ENCODE assay signal across 23 cellular contexts in genomic region chr7:139054101-139054500, GRCh38. TPM values are rescaled to one million over a fixed set of nuclear protein-coding genes. Genes with fewer than 3 reads are reported as not detected.
DNase-seq lines count a peak whose midpoint lies in the region; ATAC-seq and TF ChIP-seq lines count a peak whose summit lies in the region.
"Had no signal": no experiment of that assay in that cellular context is flagged by ENCODE, and none has a peak within 500 bp of the region (broad histone marks: within the 10 kb centered on the region; RNA-seq: fewer than 3 reads in every experiment).

No MANE protein-coding gene starts in this region.

- peaks cover 14% of the 10 kb centered on the region for H3K4me1 Mint-ChIP-seq in T-helper 17 cell

- H3K27ac ChIP-seq in foreskin keratinocyte, result no peak overlapping the region
- H3K27ac ChIP-seq in RWPE1, result no peak overlapping the region
- H3K27ac ChIP-seq: C4-2B, SJSA1 had no signal

- no peaks in the 10 kb centered on the region for H3K27me3 ChIP-seq in BE2C
- H3K27me3 ChIP-seq in foreskin keratinocyte, result no peaks in the 10 kb centered on the region
- H3K27me3 ChIP-seq: SJSA1 had no signal

- TF ChIP-seq CTCF in BE2C (IDR thresholded peaks at IDR 0.05; ENCODE audit: low read depth, low read length) (no peak), foreskin keratinocyte (conservative IDR thresholded peaks at IDR 0.05) (no peak), RWPE1 (conservative IDR thresholded peaks at IDR 0.05; ENCODE audit: low read depth) (no peak)

- CTCF ChIA-PET in RWPE1 (lab: Yijun Ruan, JAX), result interaction anchor here (0.5 to 0.8 kb wide), 2 partner anchors 19 to 21 kb away, joined by 3 to 4 read pairs; no protein-coding TSS in a partner anchor

- peak overlapping the region; percentile 82 for H3K27ac Mint-ChIP-seq in T-helper 17 cell
- H3K27ac Mint-ChIP-seq: activated CD8-positive, alpha-beta memory T cell treated with anti-CD3 and anti-CD28 coated beads, Interleukin-2, amount 10 ng/mL, durations not matched to agents 7 days and 5 days; type B pancreatic cell had no signal

- DNase-seq in BE2C (peak; percentile 62), D341Med (ENCODE audit: low spot score) (peak; percentile 71), T-helper 17 cell (no peak), foreskin keratinocyte (peak in 1 of 2 donors; percentile 51), RWPE1 (ENCODE audit: low spot score) (no peak), KBM-7 (no peak), iPS-NIHi7 (ENCODE audit: extremely low spot score) (no peak)
- DNase-seq: activated CD8-positive, alpha-beta memory T cell treated with anti-CD3 and anti-CD28 coated beads, Interleukin-2, amount 10 ng/mL, durations not matched to agents 7 days and 5 days; activated naive CD8-positive, alpha-beta T cell treated with anti-CD3 and anti-CD28 coated beads, Interleukin-2, amount 10 ng/mL, durations not matched to agents 7 days and 5 days; central memory CD4-positive, alpha-beta T cell; effector CD8-positive, alpha-beta T cell; hypothalamus; left colon; MM.1S; NCI-H2029; NCI-H510A; stimulated activated naive CD4-positive, alpha-beta T cell treated with Interleukin-2 at 50 U/mL for 16 hours had no signal

- peaks cover 14% of the 10 kb centered on the region for H3K36me3 ChIP-seq in BE2C

- H3K4me1 ChIP-seq in BE2C (peaks cover 9% of the 10 kb centered on the region), foreskin keratinocyte (no peaks in the 10 kb centered on the region)
- H3K4me1 ChIP-seq: SJSA1 had no signal

- POLR2A ChIA-PET in RWPE1 (lab: Yijun Ruan, JAX; ENCODE audit: low non-redundant PET), result no interaction called here

- no peak for ATAC-seq in T-helper 17 cell
- peak; percentile 84 for ATAC-seq in foreskin keratinocyte
- ATAC-seq in HG03196 (IDR thresholded peaks at IDR 0.05; ENCODE audit: unreplicated experiment), result no peak
- ATAC-seq: activated CD8-positive, alpha-beta memory T cell treated with anti-CD3 and anti-CD28 coated beads, Interleukin-2, amount 10 ng/mL, durations not matched to agents 7 days and 5 days; left colon had no signal

- peaks cover 6% of the 10 kb centered on the region for H3K36me3 Mint-ChIP-seq in T-helper 17 cell (ENCODE audit: low read depth)
- H3K36me3 Mint-ChIP-seq: type B pancreatic cell had no signal

- no peak overlapping the region for H3K4me3 Mint-ChIP-seq in T-helper 17 cell
- H3K4me3 Mint-ChIP-seq: activated CD8-positive, alpha-beta memory T cell treated with anti-CD3 and anti-CD28 coated beads, Interleukin-2, amount 10 ng/mL, durations not matched to agents 7 days and 5 days; activated naive CD8-positive, alpha-beta T cell treated with anti-CD3 and anti-CD28 coated beads, Interleukin-2, amount 10 ng/mL, durations not matched to agents 7 days and 5 days; type B pancreatic cell had no signal

- H3K9me3 ChIP-seq in BE2C (no peaks in the 10 kb centered on the region), T-helper 17 cell (ENCODE audit: control insufficient read depth, low read length, poor library complexity, severe bottlenecking) (no peaks in the 10 kb centered on the region)
- H3K9me3 ChIP-seq: SJSA1 had no signal

- in situ Hi-C loops in KBM-7 (cut with MboI; ENCODE audit: low pct_unique_long_range_greater_than_20kb, low sequenced_read_pairs), result no loop called here

- no peaks in the 10 kb centered on the region for H3K27me3 Mint-ChIP-seq in T-helper 17 cell
- H3K27me3 Mint-ChIP-seq: activated CD8-positive, alpha-beta memory T cell treated with anti-CD3 and anti-CD28 coated beads, Interleukin-2, amount 10 ng/mL, durations not matched to agents 7 days and 5 days; activated naive CD8-positive, alpha-beta T cell treated with anti-CD3 and anti-CD28 coated beads, Interleukin-2, amount 10 ng/mL, durations not matched to agents 7 days and 5 days; type B pancreatic cell had no signal

- H3K4me3 ChIP-seq in BE2C (ENCODE audit: low read depth, low read length), result no peak overlapping the region
- H3K4me3 ChIP-seq: SJSA1, smooth muscle cell had no signal

RNA-seq across cellular contexts. Expression of gene ZC3HAV1L, which starts 18.3 kb away (rescaled TPM):
- polyA plus RNA-seq in BE2C (2012; ENCODE audit: insufficient read depth, insufficient read length, low read depth), result 7.7 TPM
- total RNA-seq in T-helper 17 cell, result 1 to 10 TPM; 2.2 to 6.9 TPM
- total RNA-seq in foreskin keratinocyte, result 7.3 and 8.5 TPM in 2 replicates
- polyA plus RNA-seq in foreskin keratinocyte, result 0.18 and 0.39 TPM in 2 replicates
- total RNA-seq: OCI-LY7 had no signal

RNA-seq across cellular contexts. Expression of gene ZC3HAV1, which starts 55.4 kb away (rescaled TPM):
- 7.0 TPM for polyA plus RNA-seq in BE2C (2012; ENCODE audit: insufficient read depth, insufficient read length, low read depth)
- total RNA-seq in T-helper 17 cell (100 to 1,000 TPM; 154 to 177 TPM), foreskin keratinocyte (36.4 and 43.2 TPM in 2 replicates)
- 12.9 and 13.9 TPM in 2 replicates for polyA plus RNA-seq in foreskin keratinocyte

Comparison
In these comparisons a context has a peak if more than half of its experiments do, and no peak if none do; other contexts are left out.
1. DNase-seq: peak in BE2C (single experiment) and D341Med (single experiment); none in T-helper 17 cell (0 of 3), RWPE1 (single experiment), KBM-7 (single experiment) and iPS-NIHi7 (single experiment).